ENCODE assay signal across 8 cellular contexts in the genomic region with DNA sequence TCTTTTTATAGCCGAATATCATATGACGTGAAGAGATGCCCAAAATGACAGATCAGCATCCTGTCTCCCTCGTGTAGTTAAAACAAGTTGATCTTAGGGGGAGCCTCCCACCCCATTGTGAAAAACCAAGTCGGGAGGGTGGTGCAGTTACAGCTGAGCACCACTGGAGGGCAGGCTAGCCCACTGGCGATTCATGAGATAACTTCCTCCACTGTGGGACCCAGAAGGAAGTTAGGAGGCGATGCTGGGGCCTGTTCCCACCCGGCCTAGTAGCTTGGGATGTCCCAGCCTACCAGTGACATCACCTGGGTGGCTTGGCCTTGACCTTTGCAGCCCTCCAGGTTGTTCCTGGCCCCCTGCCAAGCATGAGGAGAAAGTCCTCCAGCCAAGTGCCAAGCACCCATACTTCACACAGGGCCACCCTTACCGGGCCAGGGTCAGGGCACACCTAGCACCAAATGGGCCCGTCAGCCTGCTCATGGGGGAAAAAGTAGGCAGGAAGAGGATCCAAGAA. TPM values are rescaled to one million over a fixed set of nuclear protein-coding genes. Genes with fewer than 3 reads are reported as not detected.
A peak's percentile ranks its signal among the peaks of the same experiment; 100 is the strongest.
DNase-seq lines count a peak whose midpoint lies in the region; ATAC-seq and TF ChIP-seq lines count a peak whose summit lies in the region.

No MANE protein-coding gene starts in this region.

- no peak for TF ChIP-seq POLR2A in right lobe of liver (IDR thresholded peaks at IDR 0.05)

- H4K20me1 ChIP-seq in H9 (ENCODE audit: control insufficient read depth, insufficient read depth, insufficient read length), result no peaks in the 10 kb centered on the region

- no peak overlapping the region for H2BK20ac ChIP-seq in H9 (ENCODE audit: low read depth, low read length, poor library complexity, severe bottlenecking)

- H2BK12ac ChIP-seq in H9 (ENCODE audit: insufficient read length, low read depth, low read length), result no peak overlapping the region

- peaks cover 10 to 11% of the 10 kb centered on the region in 2 experiments for H3K4me1 Mint-ChIP-seq in H9
- peaks cover 9% of the 10 kb centered on the region for H3K4me1 Mint-ChIP-seq in activated CD4-positive, alpha-beta T cell treated with anti-CD3 and anti-CD28 coated beads, Interleukin-2, amount 10 ng/mL, durations not matched to agents 7 days and 5 days

- no peaks in the 10 kb centered on the region for H3K79me2 ChIP-seq in H9 (ENCODE audit: insufficient read depth, low read length)

- H2AK5ac ChIP-seq in H9 (ENCODE audit: insufficient read length, low read length), result no peak overlapping the region

- no peak overlapping the region for H2BK120ac ChIP-seq in H9 (ENCODE audit: low read depth, low read length, poor library complexity, severe bottlenecking)

- no peaks in the 10 kb centered on the region for H3K9me3 ChIP-seq in H9 (ENCODE audit: control insufficient read depth, low read depth, low read length)
- H3K9me3 ChIP-seq in right lobe of liver, result no peaks in the 10 kb centered on the region

- no peak overlapping the region for H4K91ac ChIP-seq in H9 (ENCODE audit: insufficient read length, low read depth, low read length)

- H3K36me3 ChIP-seq in right lobe of liver, result no peaks in the 10 kb centered on the region

- H4K5ac ChIP-seq in H9 (ENCODE audit: insufficient read length, low read depth, low read length), result no peak overlapping the region

- no peaks in the 10 kb centered on the region for H3K9me3 Mint-ChIP-seq in H9
- H3K9me3 Mint-ChIP-seq in activated CD4-positive, alpha-beta T cell treated with anti-CD3 and anti-CD28 coated beads, Interleukin-2, amount 10 ng/mL, durations not matched to agents 7 days and 5 days, result no peaks in the 10 kb centered on the region

- H4K8ac ChIP-seq in H9 (replicated peaks; ENCODE audit: insufficient read length, low read depth, low read length), result no peak overlapping the region

- H3K18ac ChIP-seq in H9 (ENCODE audit: insufficient read length, low read depth, low read length), result no peak overlapping the region

- H3K56ac ChIP-seq in H9 (ENCODE audit: insufficient read length, low read depth, low read length), result no peak overlapping the region

- no CpG with 5 or more reads among the region's 9 CpGs for WGBS in H9 (ENCODE audit: extremely low coverage, insufficient read length, low lambda C conversion rate)
- WGBS in right lobe of liver (ENCODE audit: insufficient coverage, low coverage, low lambda C conversion rate, missing lambda C conversion rate), result 10% methylated on average over 4 of the region's 9 CpGs

- no peak overlapping the region for H3T11ph ChIP-seq in H9 (ENCODE audit: low read length)

- no peak overlapping the region for H2AFZ ChIP-seq in H9 (ENCODE audit: low read length)

- no peak overlapping the region; a peak in 1 of 7 replicates for H3K27ac Mint-ChIP-seq in H9
- H3K27ac Mint-ChIP-seq in activated CD4-positive, alpha-beta T cell treated with anti-CD3 and anti-CD28 coated beads, Interleukin-2, amount 10 ng/mL, durations not matched to agents 7 days and 5 days, result peak overlapping the region; percentile 68

- DNase-seq in CMK (ENCODE audit: low read depth) (peak; percentile 65), H9 (peak; percentile 78), NCI-H2196 treated with DMSO at 0.1 percent for 48 hours (lab: John Stamatoyannopoulos, UW; ENCODE audit: unreplicated experiment) (peak; percentile 11), coronary artery (ENCODE audit: low spot score) (peak; percentile 84), right lobe of liver (peak; percentile 60 to 81 (median 77))
- DNase-seq in activated CD4-positive, alpha-beta T cell treated with anti-CD3 and anti-CD28 coated beads, Interleukin-2, amount 10 ng/mL, durations not matched to agents 7 days and 5 days, result peak; percentile 77
- peak; percentile 38 to 62 (median 45) for DNase-seq in stimulated activated CD4-positive, alpha-beta T cell treated with anti-CD3 and anti-CD28 coated beads, TNF-alpha, amount 100 ng/mL, for 48 hours (ENCODE audit: low read depth in 3 of 3)

- no peak overlapping the region for H3K9ac ChIP-seq in H9 (ENCODE audit: extremely low read depth, insufficient read length, low read length)

- no peak overlapping the region for H3K4me3 ChIP-seq in coronary artery
- no peak overlapping the region for H3K4me3 ChIP-seq in right lobe of liver

- H3K23ac ChIP-seq in H9 (ENCODE audit: insufficient read length, low read depth, low read length), result no peak overlapping the region

- H3K4me2 ChIP-seq in H9 (ENCODE audit: insufficient read depth, insufficient read length, low read length), result no peak overlapping the region

- no peaks in the 10 kb centered on the region for H3K36me3 Mint-ChIP-seq in H9 (ENCODE audit: insufficient read depth in 1 of 3, low read depth in 3 of 3)
- peaks cover 23% of the 10 kb centered on the region for H3K36me3 Mint-ChIP-seq in activated CD4-positive, alpha-beta T cell treated with anti-CD3 and anti-CD28 coated beads, Interleukin-2, amount 10 ng/mL, durations not matched to agents 7 days and 5 days (ENCODE audit: low read depth)

- H3K4me1 ChIP-seq in H9 (ENCODE audit: insufficient read depth, low read length) (no peaks in the 10 kb centered on the region), right lobe of liver (peaks cover 0 to 9% (median 2%) of the 10 kb centered on the region in 4 donors)

- TF ChIP-seq CTCF in H9 (conservative IDR thresholded peaks at IDR 0.05) (peak; percentile 98), coronary artery (IDR thresholded peaks at IDR 0.05) (peak; percentile 97), right lobe of liver (IDR thresholded peaks at IDR 0.05) (peak; percentile 87 to 98 (median 95))

- no peak overlapping the region for H3K14ac ChIP-seq in H9 (ENCODE audit: insufficient read depth, low read length)

- H3K4ac ChIP-seq in H9 (ENCODE audit: low read depth, low read length), result no peak overlapping the region

- H3K23me2 ChIP-seq in H9 (ENCODE audit: insufficient read length, low read depth, low read length, poor library complexity, severe bottlenecking), result no peaks in the 10 kb centered on the region

- H2BK5ac ChIP-seq in H9 (ENCODE audit: insufficient read length, low read length), result no peak overlapping the region

- ATAC-seq in right lobe of liver, result peak; percentile 85 to 94 (median 90)
- ATAC-seq in GM21723 (IDR thresholded peaks at IDR 0.05; ENCODE audit: unreplicated experiment), result no peak

- H3K27me3 ChIP-seq in H9 (ENCODE audit: insufficient read depth, low read length) (no peaks in the 10 kb centered on the region), right lobe of liver (no peaks in the 10 kb centered on the region)

- H3K27me3 Mint-ChIP-seq in H9 (ENCODE audit: low read depth), result peaks cover 11% of the 10 kb centered on the region
- no peaks in the 10 kb centered on the region for H3K27me3 Mint-ChIP-seq in activated CD4-positive, alpha-beta T cell treated with anti-CD3 and anti-CD28 coated beads, Interleukin-2, amount 10 ng/mL, durations not matched to agents 7 days and 5 days

- H3K79me1 ChIP-seq in H9 (ENCODE audit: insufficient read depth, low read depth, low read length, poor library complexity, severe bottlenecking), result no peaks in the 10 kb centered on the region

- no peak overlapping the region for H2BK15ac ChIP-seq in H9 (ENCODE audit: low read depth, low read length)

- H3K4me3 Mint-ChIP-seq in H9, result no peak overlapping the region
- no peak overlapping the region for H3K4me3 Mint-ChIP-seq in activated CD4-positive, alpha-beta T cell treated with anti-CD3 and anti-CD28 coated beads, Interleukin-2, amount 10 ng/mL, durations not matched to agents 7 days and 5 days

- intact Hi-C loops in right lobe of liver (cut with DNase I), result loop anchor here in 1 of 2 donors (10.0 kb wide), 2 partner anchors 80 to 210 kb away; no protein-coding TSS in a partner anchor

- POLR2A ChIA-PET in activated CD4-positive, alpha-beta T cell treated with anti-CD3 and anti-CD28 coated beads, Interleukin-2, amount 10 ng/mL, durations not matched to agents 7 days and 5 days (lab: Charles Lee), result interaction anchor here (0.7 kb wide), 1 partner anchor 73 kb away, joined by 12 read pairs; no protein-coding TSS in a partner anchor

- CTCF ChIA-PET in activated CD4-positive, alpha-beta T cell treated with anti-CD3 and anti-CD28 coated beads, Interleukin-2, amount 10 ng/mL, durations not matched to agents 7 days and 5 days (lab: Charles Lee), result interaction anchor here (0.6 to 2.7 kb wide), 22 partner anchors 8 to 333 kb away, joined by 3 to 17 read pairs (median 4); a partner anchor contains a TSS

- H3K27ac ChIP-seq in H9 (ENCODE audit: insufficient read length, low read depth, low read length) (no peak overlapping the region), coronary artery (peak overlapping the region in 1 of 2 donors; percentile 31), right lobe of liver (no peak overlapping the region)

RNA-seq across cellular contexts. Expression of a gene that starts 8.1 kb away (rescaled TPM):
- total RNA-seq in H9 (2021) (8.0 and 8.1 TPM in 2 replicates), right lobe of liver (10 to 100 TPM in 3 of 6 experiments, 1 to 10 TPM in 3; 4.0 to 10.9 (median 9.7) TPM)
- 1 to 10 TPM; 3.1 to 3.6 TPM for total RNA-seq in activated CD4-positive, alpha-beta T cell treated with anti-CD3 and anti-CD28 coated beads, Interleukin-2, amount 10 ng/mL, durations not matched to agents 7 days and 5 days

Comparison
In these comparisons a context has a peak if more than half of its experiments do, and no peak if none do; other contexts are left out.
1. DNase-seq: peak in every context shown above with its lines; median percentile 84 in coronary artery; 78 in H9; 77 in activated CD4-positive, alpha-beta T cell treated with anti-CD3 and anti-CD28 coated beads, Interleukin-2, amount 10 ng/mL, durations not matched to agents 7 days and 5 days; 77 in right lobe of liver; 65 in CMK; 45 in stimulated activated CD4-positive, alpha-beta T cell treated with anti-CD3 and anti-CD28 coated beads, TNF-alpha, amount 100 ng/mL, for 48 hours; 11 in NCI-H2196 treated with DMSO at 0.1 percent for 48 hours.